Comparison of ENCODE assay signal across 26 cellular contexts in genomic region chr7:90933984-90934383, GRCh38.
DNase-seq lines count a peak whose midpoint lies in the region; ATAC-seq and TF ChIP-seq lines count a peak whose summit lies in the region.
"Had no signal": no experiment of that assay in that cellular context is flagged by ENCODE, and none has a peak within 500 bp of the region (broad histone marks: within the 10 kb centered on the region; RNA-seq: fewer than 3 reads in every experiment).

No MANE protein-coding gene starts in this region.

- peaks cover 31% of the 10 kb centered on the region for H3K4me1 Mint-ChIP-seq in glutamatergic neuron (ENCODE audit: low read depth, unreplicated experiment)
- H3K4me1 Mint-ChIP-seq in stimulated activated memory B cell treated with anti-CD40 and anti-IgM and Interleukin-4, amounts not matched to agents 10 μg/mL and 1 μg/mL and 100 μg/mL, for 72 hours, result peaks cover 32% of the 10 kb centered on the region
- H3K4me1 Mint-ChIP-seq: CD4-positive, alpha-beta memory T cell had no signal

- peaks cover 2% of the 10 kb centered on the region for H3K9me3 Mint-ChIP-seq in glutamatergic neuron (ENCODE audit: unreplicated experiment)
- H3K9me3 Mint-ChIP-seq in stimulated activated memory B cell treated with anti-CD40 and anti-IgM and Interleukin-4, amounts not matched to agents 10 μg/mL and 1 μg/mL and 100 μg/mL, for 72 hours, result no peaks in the 10 kb centered on the region
- H3K9me3 Mint-ChIP-seq: activated naive CD4-positive, alpha-beta T cell treated with anti-CD3 and anti-CD28 coated beads, Interleukin-2, amount 50 U/mL, for 72 hours; stimulated activated naive CD8-positive, alpha-beta T cell treated with anti-CD3 and anti-CD28 coated beads, Interleukin-15, Interleukin-2, amounts not matched to agents 100 ng/mL and 50 ng/mL, for 24 hours had no signal

- WGBS in psoas muscle, 3 donors, result 28 to 36% (median 36%) methylated on average over 5 of the region's 5 CpGs

- H3K36me3 ChIP-seq in psoas muscle (ENCODE audit: insufficient read depth in 1 of 2, low read depth in 1 of 2), result no peaks in the 10 kb centered on the region
- H3K36me3 ChIP-seq: neutrophil, WERI-Rb-1 had no signal

- H3K27me3 Mint-ChIP-seq in glutamatergic neuron (ENCODE audit: unreplicated experiment), result peaks cover 5% of the 10 kb centered on the region
- no peaks in the 10 kb centered on the region for H3K27me3 Mint-ChIP-seq in stimulated activated memory B cell treated with anti-CD40 and anti-IgM and Interleukin-4, amounts not matched to agents 10 μg/mL and 1 μg/mL and 100 μg/mL, for 72 hours
- H3K27me3 Mint-ChIP-seq: CD4-positive, alpha-beta memory T cell; stimulated activated naive CD8-positive, alpha-beta T cell treated with anti-CD3 and anti-CD28 coated beads, Interleukin-15, Interleukin-2, amounts not matched to agents 100 ng/mL and 50 ng/mL, for 24 hours had no signal

- H3K36me3 Mint-ChIP-seq in glutamatergic neuron (ENCODE audit: unreplicated experiment), result no peaks in the 10 kb centered on the region
- H3K36me3 Mint-ChIP-seq in stimulated activated memory B cell treated with anti-CD40 and anti-IgM and Interleukin-4, amounts not matched to agents 10 μg/mL and 1 μg/mL and 100 μg/mL, for 72 hours, result peaks cover 36% of the 10 kb centered on the region
- H3K36me3 Mint-ChIP-seq: activated naive CD4-positive, alpha-beta T cell treated with anti-CD3 and anti-CD28 coated beads, Interleukin-2, amount 50 U/mL, for 72 hours; CD4-positive, alpha-beta memory T cell had no signal

- ATAC-seq in psoas muscle (peak; percentile 79 to 91 (median 86)), GM21619 (IDR thresholded peaks at IDR 0.05; ENCODE audit: unreplicated experiment) (no peak)
- ATAC-seq in stimulated activated memory B cell treated with anti-CD40 and anti-IgM and Interleukin-4, amounts not matched to agents 10 μg/mL and 1 μg/mL and 100 μg/mL, for 72 hours, result no peak
- ATAC-seq: activated naive CD4-positive, alpha-beta T cell treated with anti-CD3 and anti-CD28 coated beads, Interleukin-2, amount 50 U/mL, for 72 hours; left lobe of liver had no signal

- H3K27ac Mint-ChIP-seq in glutamatergic neuron (ENCODE audit: unreplicated experiment), result no peak overlapping the region
- H3K27ac Mint-ChIP-seq in stimulated activated memory B cell treated with anti-CD40 and anti-IgM and Interleukin-4, amounts not matched to agents 10 μg/mL and 1 μg/mL and 100 μg/mL, for 72 hours, result no peak overlapping the region
- H3K27ac Mint-ChIP-seq: activated naive CD4-positive, alpha-beta T cell treated with anti-CD3 and anti-CD28 coated beads, Interleukin-2, amount 50 U/mL, for 72 hours; CD4-positive, alpha-beta memory T cell; stimulated activated naive CD8-positive, alpha-beta T cell treated with anti-CD3 and anti-CD28 coated beads, Interleukin-15, Interleukin-2, amounts not matched to agents 100 ng/mL and 50 ng/mL, for 24 hours had no signal

- TF ChIP-seq CTCF in glutamatergic neuron (IDR thresholded peaks at IDR 0.05; ENCODE audit: partially characterized antibody, unreplicated experiment), result no peak
- no peak for TF ChIP-seq CTCF in psoas muscle (IDR thresholded peaks at IDR 0.05)

- peaks cover 18% of the 10 kb centered on the region for H3K4me1 ChIP-seq in psoas muscle
- H3K4me1 ChIP-seq: testis had no signal

- H3K27ac ChIP-seq in psoas muscle, result peak overlapping the region; percentile 77
- H3K27ac ChIP-seq: neutrophil, skin epidermis, testis, WERI-Rb-1 had no signal

- no peak overlapping the region for H3K4me3 Mint-ChIP-seq in glutamatergic neuron (ENCODE audit: unreplicated experiment)
- no peak overlapping the region for H3K4me3 Mint-ChIP-seq in stimulated activated memory B cell treated with anti-CD40 and anti-IgM and Interleukin-4, amounts not matched to agents 10 μg/mL and 1 μg/mL and 100 μg/mL, for 72 hours
- H3K4me3 Mint-ChIP-seq: CD4-positive, alpha-beta memory T cell; stimulated activated naive CD8-positive, alpha-beta T cell treated with anti-CD3 and anti-CD28 coated beads, Interleukin-15, Interleukin-2, amounts not matched to agents 100 ng/mL and 50 ng/mL, for 24 hours had no signal

- H3K4me3 ChIP-seq in psoas muscle, result no peak overlapping the region
- H3K4me3 ChIP-seq: coronary artery, skin epidermis, testis had no signal

- intact Hi-C loops in psoas muscle (cut with DNase I), result loop anchor here in 1 of 2 donors (10.0 kb wide), 1 partner anchor 589 kb away; the partner anchor contains the start of gene GTPBP10

- H3K9me3 ChIP-seq in psoas muscle, result no peaks in the 10 kb centered on the region
- H3K9me3 ChIP-seq: neutrophil, testis had no signal

- H3K27me3 ChIP-seq in psoas muscle (ENCODE audit: insufficient read depth in 3 of 3, low read length in 2 of 3), result no peaks in the 10 kb centered on the region
- H3K27me3 ChIP-seq: neutrophil, testis had no signal

- DNase-seq in DMS 273 treated with DMSO at 0.1 percent for 48 hours (lab: John Stamatoyannopoulos, UW) (peak; percentile 84), NCI-H1694 treated with DMSO at 0.1 percent for 48 hours (lab: John Stamatoyannopoulos, UW) (peak; percentile 79), glutamatergic neuron (peak; percentile 33), psoas muscle (peak; percentile 27 to 75), midbrain (lab: John Stamatoyannopoulos, UW) (no peak)
- no peak for DNase-seq in NK-92 treated with Interleukin-12 subunit alpha and Interleukin-12 subunit beta, amount 100 ng/mL, for 24 hours (lab: John Stamatoyannopoulos, UW)
- DNase-seq: activated CD4-positive, alpha-beta T cell treated with anti-CD3 and anti-CD28 coated beads for 48 hours; activated effector memory CD4-positive, alpha-beta T cell treated with Interleukin-2 at 50 U/mL for 16 hours; activated T-cell treated with anti-CD3 and anti-CD28 coated beads, Interleukin-2, amount 50 U/mL, for 1 hour; amygdala; CD4-positive, alpha-beta memory T cell; effector CD8-positive, alpha-beta T cell; NCI-H1092 treated with DMSO at 0.1 percent for 48 hours; NCI-H2081; NCI-H345; NCI-H774; testis; WERI-Rb-1 had no signal

Comparison
In these comparisons a context has a peak if more than half of its experiments do, and no peak if none do; other contexts are left out.
1. DNase-seq: peak in DMS 273 treated with DMSO at 0.1 percent for 48 hours (single experiment), NCI-H1694 treated with DMSO at 0.1 percent for 48 hours (single experiment), glutamatergic neuron (single experiment) and psoas muscle (2 of 2); none in NK-92 treated with Interleukin-12 subunit alpha and Interleukin-12 subunit beta, amount 100 ng/mL, for 24 hours (single experiment) and midbrain (single experiment).
2. ATAC-seq: peak in psoas muscle (4 of 4); none in stimulated activated memory B cell treated with anti-CD40 and anti-IgM and Interleukin-4, amounts not matched to agents 10 μg/mL and 1 μg/mL and 100 μg/mL, for 72 hours (single experiment) and GM21619 (single experiment).